Comparison of ENCODE assay signal across 1 cellular context in genomic region chr13:80477641-80478443, GRCh38.
A peak's percentile ranks its signal among the peaks of the same experiment; 100 is the strongest.
TF ChIP-seq lines count a peak whose summit lies in the region.

No MANE protein-coding gene starts in this region.

TF ChIP-seq in GM12878, 131 proteins besides CTCF, POLR2A, EP300 and RAD21 (continued from another document):
- TF ChIP-seq SKIL (IDR thresholded peaks at IDR 0.05; ENCODE audit: low read depth, poor library complexity, severe bottlenecking) (peak; percentile 89), MXI1 (IDR thresholded peaks at IDR 0.05; ENCODE audit: low read depth, low read length) (0 out of 2 replicates have a peak, but pooled peaks have one; percentile 60), HCFC1 (IDR thresholded peaks at IDR 0.05; ENCODE audit: low read length) (no peak), SMAD1 (IDR thresholded peaks at IDR 0.05; ENCODE audit: low read depth, partially characterized antibody) (peak; percentile 52), PAX8 (IDR thresholded peaks at IDR 0.05) (peak; percentile 89; the same call in 1 of the 2 replicates), SREBF1 (IDR thresholded peaks at IDR 0.05; ENCODE audit: low read length) (no peak), EZH2 (IDR thresholded peaks at IDR 0.05; ENCODE audit: borderline replicate concordance, control insufficient read depth, low read depth, low read length) (no peak), GATAD2B (conservative IDR thresholded peaks at IDR 0.05; ENCODE audit: low read depth) (peak; percentile 73; the same call in 1 of the 2 replicates), CHD2 (IDR thresholded peaks at IDR 0.05; ENCODE audit: borderline replicate concordance, low read depth, low read length) (peak; percentile 83), CHD4 (IDR thresholded peaks at IDR 0.05) (no peak), ZNF207 (IDR thresholded peaks at IDR 0.05; ENCODE audit: borderline replicate concordance) (peak; percentile 23; the same call in 1 of the 2 replicates), TCF7 (IDR thresholded peaks at IDR 0.05; ENCODE audit: borderline replicate concordance) (no peak), MEF2A (IDR thresholded peaks at IDR 0.05; ENCODE audit: insufficient read depth, low read depth, low read length) (no peak), HDGF (IDR thresholded peaks at IDR 0.05) (no peak), BHLHE40 (IDR thresholded peaks at IDR 0.05; ENCODE audit: borderline replicate concordance in 1 of 2, low read depth in 2 of 2, low read length in 1 of 2) (peak; percentile 59 to 63; a peak in 2 of 4 replicates)
- TF ChIP-seq, protein P1, sequence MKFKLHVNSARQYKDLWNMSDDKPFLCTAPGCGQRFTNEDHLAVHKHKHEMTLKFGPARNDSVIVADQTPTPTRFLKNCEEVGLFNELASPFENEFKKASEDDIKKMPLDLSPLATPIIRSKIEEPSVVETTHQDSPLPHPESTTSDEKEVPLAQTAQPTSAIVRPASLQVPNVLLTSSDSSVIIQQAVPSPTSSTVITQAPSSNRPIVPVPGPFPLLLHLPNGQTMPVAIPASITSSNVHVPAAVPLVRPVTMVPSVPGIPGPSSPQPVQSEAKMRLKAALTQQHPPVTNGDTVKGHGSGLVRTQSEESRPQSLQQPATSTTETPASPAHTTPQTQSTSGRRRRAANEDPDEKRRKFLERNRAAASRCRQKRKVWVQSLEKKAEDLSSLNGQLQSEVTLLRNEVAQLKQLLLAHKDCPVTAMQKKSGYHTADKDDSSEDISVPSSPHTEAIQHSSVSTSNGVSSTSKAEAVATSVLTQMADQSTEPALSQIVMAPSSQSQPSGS (IDR thresholded peaks at IDR 0.05; ENCODE audit: low read length) = no peak
- TF ChIP-seq, protein P2, sequence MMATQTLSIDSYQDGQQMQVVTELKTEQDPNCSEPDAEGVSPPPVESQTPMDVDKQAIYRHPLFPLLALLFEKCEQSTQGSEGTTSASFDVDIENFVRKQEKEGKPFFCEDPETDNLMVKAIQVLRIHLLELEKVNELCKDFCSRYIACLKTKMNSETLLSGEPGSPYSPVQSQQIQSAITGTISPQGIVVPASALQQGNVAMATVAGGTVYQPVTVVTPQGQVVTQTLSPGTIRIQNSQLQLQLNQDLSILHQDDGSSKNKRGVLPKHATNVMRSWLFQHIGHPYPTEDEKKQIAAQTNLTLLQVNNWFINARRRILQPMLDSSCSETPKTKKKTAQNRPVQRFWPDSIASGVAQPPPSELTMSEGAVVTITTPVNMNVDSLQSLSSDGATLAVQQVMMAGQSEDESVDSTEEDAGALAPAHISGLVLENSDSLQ (IDR thresholded peaks at IDR 0.05) = no peak
